8 cellular contexts compared by ENCODE assay signal in genomic region chr17:81294512-81295030, GRCh38. TPM values are rescaled to one million over a fixed set of nuclear protein-coding genes. Genes with fewer than 3 reads are reported as not detected.
A peak's percentile ranks its signal among the peaks of the same experiment; 100 is the strongest.
DNase-seq lines count a peak whose midpoint lies in the region; ATAC-seq lines count a peak whose summit lies in the region.

No MANE protein-coding gene starts in this region.

- H3K4me3 ChIP-seq in Karpas-422 (ENCODE audit: low read length) (peak overlapping the region; percentile 81), iPS-15b (ENCODE audit: low read depth, low read length) (peak overlapping the region; percentile 75)

- peaks cover 11% of the 10 kb centered on the region for H3K36me3 Mint-ChIP-seq in activated naive CD8-positive, alpha-beta T cell treated with anti-CD3 and anti-CD28 coated beads, Interleukin-2, amount 50 U/mL, for 24 hours (ENCODE audit: low read depth)

- H3K27ac Mint-ChIP-seq in activated naive CD8-positive, alpha-beta T cell treated with anti-CD3 and anti-CD28 coated beads, Interleukin-2, amount 50 U/mL, for 24 hours, result peak overlapping the region; percentile 86

- H3K36me3 ChIP-seq in Karpas-422 (ENCODE audit: insufficient read depth, low read length) (0 out of 2 replicates have a peak, but pooled peaks cover 4% of the 10 kb centered on the region), iPS-15b (ENCODE audit: control insufficient read depth, insufficient read depth, low read length) (no peaks in the 10 kb centered on the region)

- peak overlapping the region; percentile 85 for H3K4me2 ChIP-seq in Karpas-422 (ENCODE audit: low read depth, low read length, poor library complexity, severe bottlenecking)

- H3K4me1 Mint-ChIP-seq in activated naive CD8-positive, alpha-beta T cell treated with anti-CD3 and anti-CD28 coated beads, Interleukin-2, amount 50 U/mL, for 24 hours, result peaks cover 35% of the 10 kb centered on the region

- peak; percentile 39 for DNase-seq in stimulated activated CD4-positive, alpha-beta T cell treated with anti-CD3 and anti-CD28 coated beads, Interleukin-15, amount 100 ng/mL, for 24 hours
- DNase-seq in stimulated activated CD4-positive, alpha-beta T cell treated with anti-CD3 and anti-CD28 coated beads, Interleukin-2, amount 100 ng/mL, for 48 hours, result no peak
- DNase-seq in Karpas-422 (peak; percentile 67), NCI-H2196 (lab: John Stamatoyannopoulos, UW; ENCODE audit: unreplicated experiment) (no peak), iPS-NIHi11 (ENCODE audit: low spot score) (no peak)
- DNase-seq in activated naive CD8-positive, alpha-beta T cell treated with anti-CD3 and anti-CD28 coated beads, Interleukin-2, amount 50 U/mL, for 24 hours, result peak; percentile 32
- DNase-seq in stimulated activated CD4-positive, alpha-beta T cell treated with anti-CD3 and anti-CD28 coated beads, Interleukin-4, amount 100 ng/mL, for 24 hours, result peak; percentile 17

- ATAC-seq in activated naive CD8-positive, alpha-beta T cell treated with anti-CD3 and anti-CD28 coated beads, Interleukin-2, amount 50 U/mL, for 24 hours, result no peak

- H3K9ac ChIP-seq in Karpas-422 (ENCODE audit: low read length) (peak overlapping the region; percentile 97), iPS-15b (ENCODE audit: low read depth, low read length) (peak overlapping the region; percentile 87)

- H3K27me3 Mint-ChIP-seq in activated naive CD8-positive, alpha-beta T cell treated with anti-CD3 and anti-CD28 coated beads, Interleukin-2, amount 50 U/mL, for 24 hours, result no peaks in the 10 kb centered on the region

- H2AFZ ChIP-seq in Karpas-422 (ENCODE audit: low read length), result no peak overlapping the region; the same call in 1 of the 2 replicates

- no peaks in the 10 kb centered on the region for H3K9me2 ChIP-seq in Karpas-422 (replicated peaks; ENCODE audit: insufficient read depth, low read length)

- no peaks in the 10 kb centered on the region for H3K27me3 ChIP-seq in Karpas-422 (ENCODE audit: low read length)
- H3K27me3 ChIP-seq in iPS-15b (ENCODE audit: control insufficient read depth, insufficient read depth, low read length), result no peaks in the 10 kb centered on the region

- peaks cover 19% of the 10 kb centered on the region for H4K20me1 ChIP-seq in Karpas-422 (ENCODE audit: insufficient read depth, low read depth, low read length)

- no peaks in the 10 kb centered on the region for H3K9me3 ChIP-seq in Karpas-422 (ENCODE audit: low read length)
- no peaks in the 10 kb centered on the region for H3K9me3 ChIP-seq in iPS-15b (ENCODE audit: control insufficient read depth, insufficient read depth, low read length)

- H3K27ac ChIP-seq in Karpas-422 (ENCODE audit: low read length), result no peak overlapping the region

- peaks cover 50% of the 10 kb centered on the region for H3K79me2 ChIP-seq in Karpas-422 (ENCODE audit: low read length)

- no peaks in the 10 kb centered on the region for H3K9me3 Mint-ChIP-seq in activated naive CD8-positive, alpha-beta T cell treated with anti-CD3 and anti-CD28 coated beads, Interleukin-2, amount 50 U/mL, for 24 hours

- H3K4me1 ChIP-seq in Karpas-422 (ENCODE audit: low read length) (peaks cover 25% of the 10 kb centered on the region), iPS-15b (ENCODE audit: control insufficient read depth, insufficient read depth, low read length) (no peaks in the 10 kb centered on the region)

- H3K4me3 Mint-ChIP-seq in activated naive CD8-positive, alpha-beta T cell treated with anti-CD3 and anti-CD28 coated beads, Interleukin-2, amount 50 U/mL, for 24 hours, result peak overlapping the region; percentile 87

RNA-seq across cellular contexts. Expression of gene SLC38A10, which starts 0.5 kb away (rescaled TPM):
- 20.8 and 48.8 TPM in 2 replicates for total RNA-seq in Karpas-422 (2014; rRNA removed; shearing (Covaris generic); ENCODE audit: low replicate concordance)

RNA-seq across cellular contexts. Expression of gene NDUFAF8, which starts 55.5 kb away (rescaled TPM):
- 34.7 and 81.5 TPM in 2 replicates for total RNA-seq in Karpas-422 (2014; rRNA removed; shearing (Covaris generic); ENCODE audit: low replicate concordance)

RNA-seq across cellular contexts. Expression of gene TEPSIN, which starts 55.7 kb away (rescaled TPM):
- 14.5 and 36.6 TPM in 2 replicates for total RNA-seq in Karpas-422 (2014; rRNA removed; shearing (Covaris generic); ENCODE audit: low replicate concordance)

Comparison
In these comparisons a context has a peak if more than half of its experiments do, and no peak if none do; other contexts are left out.
1. DNase-seq: peak in stimulated activated CD4-positive, alpha-beta T cell treated with anti-CD3 and anti-CD28 coated beads, Interleukin-15, amount 100 ng/mL, for 24 hours (single experiment), Karpas-422 (single experiment), activated naive CD8-positive, alpha-beta T cell treated with anti-CD3 and anti-CD28 coated beads, Interleukin-2, amount 50 U/mL, for 24 hours (single experiment) and stimulated activated CD4-positive, alpha-beta T cell treated with anti-CD3 and anti-CD28 coated beads, Interleukin-4, amount 100 ng/mL, for 24 hours (single experiment); none in stimulated activated CD4-positive, alpha-beta T cell treated with anti-CD3 and anti-CD28 coated beads, Interleukin-2, amount 100 ng/mL, for 48 hours (0 of 2), NCI-H2196 (single experiment) and iPS-NIHi11 (single experiment).